9 cellular contexts compared by ENCODE assay signal in genomic region chr17:40113961-40114272, GRCh38. TPM values are rescaled to one million over a fixed set of nuclear protein-coding genes. Genes with fewer than 3 reads are reported as not detected.
DNase-seq lines count a peak whose midpoint lies in the region; ATAC-seq and TF ChIP-seq lines count a peak whose summit lies in the region.
"Had no signal": no experiment of that assay in that cellular context is flagged by ENCODE, and none has a peak within 500 bp of the region (broad histone marks: within the 10 kb centered on the region; RNA-seq: fewer than 3 reads in every experiment).

No MANE protein-coding gene starts in this region.

- no peaks in the 10 kb centered on the region for H4K20me1 ChIP-seq in KMS-11 (ENCODE audit: insufficient read depth)

- peak overlapping the region; percentile 99 for H3K27ac Mint-ChIP-seq in chondrocyte (ENCODE audit: unreplicated experiment)
- peak overlapping the region in 1 of 2 donors; percentile 76 for H3K27ac Mint-ChIP-seq in natural killer cell treated with Interleukin-12 subunit alpha and Interleukin-12 subunit beta and Interleukin-15 and Interleukin-18, amount 100 ng/mL, for 72 hours

- H3K27me3 Mint-ChIP-seq in chondrocyte (ENCODE audit: low read depth) = no peaks in the 10 kb centered on the region
- H3K27me3 Mint-ChIP-seq in natural killer cell treated with Interleukin-12 subunit alpha and Interleukin-12 subunit beta and Interleukin-15 and Interleukin-18, amount 100 ng/mL, for 72 hours = no peaks in the 10 kb centered on the region

- H3K4me3 ChIP-seq in AG04450 (ENCODE audit: low read depth, low read length) (no peak overlapping the region), KMS-11 (IDR thresholded peaks at IDR 0.05; ENCODE audit: insufficient read depth, low read depth, low read length) (no peak overlapping the region)

- H3K9ac ChIP-seq in KMS-11 = peak overlapping the region; percentile 44; the same call in 1 of the 2 replicates

- CTCF ChIA-PET in AG04450 (lab: Charles Lee) = interaction anchor here (0.6 to 4.9 kb wide), 23 partner anchors 9 to 203 kb away, joined by 3 to 83 read pairs (median 14); partner anchors contain the start of genes CASC3, CSF3, MED24 and MSL1

- H3K4me1 Mint-ChIP-seq in chondrocyte (ENCODE audit: low read depth) = peaks cover 61% of the 10 kb centered on the region
- peaks cover 36 to 51% of the 10 kb centered on the region in 2 donors for H3K4me1 Mint-ChIP-seq in natural killer cell treated with Interleukin-12 subunit alpha and Interleukin-12 subunit beta and Interleukin-15 and Interleukin-18, amount 100 ng/mL, for 72 hours (ENCODE audit: low read depth in 2 of 2)

- H3K27ac ChIP-seq in AG04450 (ENCODE audit: low read depth, low read length) = peak overlapping the region; percentile 84
- peak overlapping the region; percentile 59 for H3K27ac ChIP-seq in KMS-11

- peak overlapping the region; percentile 77 for H3K4me3 Mint-ChIP-seq in chondrocyte (ENCODE audit: unreplicated experiment)
- H3K4me3 Mint-ChIP-seq in natural killer cell treated with Interleukin-12 subunit alpha and Interleukin-12 subunit beta and Interleukin-15 and Interleukin-18, amount 100 ng/mL, for 72 hours = peak overlapping the region; percentile 89

- POLR2A ChIA-PET in AG04450 (lab: Yijun Ruan, JAX) = interaction anchor here (0.6 to 5.4 kb wide), 8 partner anchors 9 to 145 kb away, joined by 3 to 66 read pairs (median 11); partner anchors contain the start of genes CASC3, MSL1 and NR1D1

- peak overlapping the region; percentile 48; the same call in 1 of the 2 replicates for H2AFZ ChIP-seq in KMS-11 (ENCODE audit: low read depth)

- TF ChIP-seq CTCF in AG04450 (IDR thresholded peaks at IDR 0.05; ENCODE audit: low read depth, low read length) = no peak
- TF ChIP-seq CTCF in KMS-11 (conservative IDR thresholded peaks at IDR 0.05; ENCODE audit: low read depth, low read length) = no peak
- TF ChIP-seq CTCF in chondrocyte (IDR thresholded peaks at IDR 0.05) = no peak

- H3K36me3 ChIP-seq in KMS-11 (ENCODE audit: insufficient read depth) = no peaks in the 10 kb centered on the region

- H3K36me3 Mint-ChIP-seq in chondrocyte (ENCODE audit: low read depth) = no peaks in the 10 kb centered on the region
- H3K36me3 Mint-ChIP-seq in natural killer cell treated with Interleukin-12 subunit alpha and Interleukin-12 subunit beta and Interleukin-15 and Interleukin-18, amount 100 ng/mL, for 72 hours = no peaks in the 10 kb centered on the region

- H3K4me2 ChIP-seq in KMS-11 = peak overlapping the region; percentile 44

- no peak for DNase-seq in AG04450 (ENCODE audit: low read depth, low spot score)
- no peak for DNase-seq in chondrocyte (ENCODE audit: low spot score)
- no peak for DNase-seq in natural killer cell treated with Interleukin-12 subunit alpha and Interleukin-12 subunit beta and Interleukin-15 and Interleukin-18, amount 100 ng/mL, for 72 hours (ENCODE audit: low spot score)
- DNase-seq in OCI-M1 (lab: John Stamatoyannopoulos, UW) = no peak
- DNase-seq in DMS 273 treated with DMSO at 0.1 percent for 48 hours (lab: John Stamatoyannopoulos, UW) = no peak
- DNase-seq: stimulated activated CD4-positive, alpha-beta T cell treated with anti-CD3 and anti-CD28 coated beads, Interleukin-4, amount 100 ng/mL, for 24 hours had no signal

- no peaks in the 10 kb centered on the region for H3K9me3 Mint-ChIP-seq in chondrocyte (ENCODE audit: low read depth)
- no peaks in the 10 kb centered on the region for H3K9me3 Mint-ChIP-seq in natural killer cell treated with Interleukin-12 subunit alpha and Interleukin-12 subunit beta and Interleukin-15 and Interleukin-18, amount 100 ng/mL, for 72 hours

- ATAC-seq in natural killer cell treated with Interleukin-12 subunit alpha and Interleukin-12 subunit beta and Interleukin-15 and Interleukin-18, amount 100 ng/mL, for 72 hours = no peak
- ATAC-seq in HG02852 (IDR thresholded peaks at IDR 0.05; ENCODE audit: unreplicated experiment) = no peak
- no peak for ATAC-seq in GM21825 (IDR thresholded peaks at IDR 0.05; ENCODE audit: unreplicated experiment)

- no peaks in the 10 kb centered on the region for H3K9me3 ChIP-seq in AG04450 (ENCODE audit: control insufficient read depth, insufficient read depth, low read length)

- no peaks in the 10 kb centered on the region for H3K27me3 ChIP-seq in AG04450 (ENCODE audit: control insufficient read depth, insufficient read depth, low read length)
- H3K27me3 ChIP-seq in KMS-11 (ENCODE audit: insufficient read depth, low read depth) = no peaks in the 10 kb centered on the region

- H3K79me2 ChIP-seq in KMS-11 (ENCODE audit: insufficient read depth, low read depth) = no peaks in the 10 kb centered on the region

- peaks cover 56% of the 10 kb centered on the region for H3K4me1 ChIP-seq in KMS-11 (ENCODE audit: low read depth, poor library complexity, severe bottlenecking)

RNA-seq across cellular contexts. Expression of gene MSL1, which starts 7.9 kb away (rescaled TPM):
- polyA plus RNA-seq in AG04450 (2011; rRNA removed) = 69.8 and 92.2 TPM in 2 replicates
- 37.4 and 53.7 TPM in 2 replicates for polyA minus RNA-seq in AG04450 (2011; rRNA and poly(A)+ RNA removed)
- total RNA-seq in chondrocyte = 86.8 to 103 TPM (median 96.2 TPM) in 3 replicates
- total RNA-seq in natural killer cell treated with Interleukin-12 subunit alpha and Interleukin-12 subunit beta and Interleukin-15 and Interleukin-18, amount 100 ng/mL, for 72 hours = 100 to 1,000 TPM in 1 of 2 donors, 10 to 100 TPM in 1; 79.8 to 102 TPM

RNA-seq across cellular contexts. Expression of gene NR1D1, which starts 13.5 kb away (rescaled TPM):
- polyA plus RNA-seq in AG04450 (2011; rRNA removed) = 0.62 and 1.0 TPM in 2 replicates
- 2.0 and 3.1 TPM in 2 replicates for polyA minus RNA-seq in AG04450 (2011; rRNA and poly(A)+ RNA removed)
- 5.9 to 7.9 TPM (median 6.6 TPM) in 3 replicates for total RNA-seq in chondrocyte
- 1 to 10 TPM; 1.4 to 5.4 TPM for total RNA-seq in natural killer cell treated with Interleukin-12 subunit alpha and Interleukin-12 subunit beta and Interleukin-15 and Interleukin-18, amount 100 ng/mL, for 72 hours

RNA-seq across cellular contexts. Expression of gene CASC3, which starts 26.4 kb away (rescaled TPM):
- 40.1 and 46.9 TPM in 2 replicates for polyA plus RNA-seq in AG04450 (2011; rRNA removed)
- 28.2 and 30.8 TPM in 2 replicates for polyA minus RNA-seq in AG04450 (2011; rRNA and poly(A)+ RNA removed)
- total RNA-seq in chondrocyte = 70.2 to 78.3 TPM (median 70.6 TPM) in 3 replicates
- 100 to 1,000 TPM in 1 of 2 donors, 10 to 100 TPM in 1; 83.1 to 101 TPM for total RNA-seq in natural killer cell treated with Interleukin-12 subunit alpha and Interleukin-12 subunit beta and Interleukin-15 and Interleukin-18, amount 100 ng/mL, for 72 hours

RNA-seq across cellular contexts. Expression of gene THRA, which starts 51.2 kb away (rescaled TPM):
- polyA plus RNA-seq in AG04450 (2011; rRNA removed) = 25.2 and 32.0 TPM in 2 replicates
- polyA minus RNA-seq in AG04450 (2011; rRNA and poly(A)+ RNA removed) = 20.2 and 24.6 TPM in 2 replicates
- 31.9 to 46.6 TPM (median 34.7 TPM) in 3 replicates for total RNA-seq in chondrocyte
- 10 to 100 TPM in 1 of 2 donors, 1 to 10 TPM in 1; 4.9 to 10.9 TPM for total RNA-seq in natural killer cell treated with Interleukin-12 subunit alpha and Interleukin-12 subunit beta and Interleukin-15 and Interleukin-18, amount 100 ng/mL, for 72 hours

RNA-seq across cellular contexts. Expression of gene MED24, which starts 59.7 kb away (rescaled TPM):
- 47.0 and 54.0 TPM in 2 replicates for polyA plus RNA-seq in AG04450 (2011; rRNA removed)
- polyA minus RNA-seq in AG04450 (2011; rRNA and poly(A)+ RNA removed) = 59.4 and 92.8 TPM in 2 replicates
- total RNA-seq in chondrocyte = 54.4 to 94.3 TPM (median 57.7 TPM) in 3 replicates
- total RNA-seq in natural killer cell treated with Interleukin-12 subunit alpha and Interleukin-12 subunit beta and Interleukin-15 and Interleukin-18, amount 100 ng/mL, for 72 hours = 100 to 1,000 TPM in 1 of 2 donors, 10 to 100 TPM in 1; 91.5 to 147 TPM
